ENCODE assay signal across 9 cellular contexts in the genomic region with DNA sequence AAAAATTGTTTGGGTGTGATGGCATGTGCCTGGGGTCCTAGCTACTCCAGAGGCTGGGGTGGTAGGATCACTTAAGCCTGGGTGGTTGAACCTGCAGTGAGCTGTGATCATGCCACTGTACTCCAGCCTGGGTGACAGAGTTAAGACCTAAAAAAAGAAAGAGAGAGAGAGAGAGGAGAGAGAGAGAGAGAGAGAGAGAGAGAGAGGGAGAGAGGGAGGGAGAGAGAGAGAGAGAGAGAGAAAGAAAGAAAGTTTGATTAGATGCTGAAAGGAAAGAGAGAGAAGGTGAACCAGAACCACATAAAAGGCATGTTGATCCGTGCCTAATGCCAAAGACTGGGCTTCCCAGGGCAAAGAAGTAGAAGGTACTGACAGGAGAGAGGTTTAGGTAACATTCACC. TPM values are rescaled to one million over a fixed set of nuclear protein-coding genes. Genes with fewer than 3 reads are reported as not detected.
"Had no signal": no experiment of that assay in that cellular context is flagged by ENCODE, and none has a peak within 500 bp of the region (broad histone marks: within the 10 kb centered on the region; RNA-seq: fewer than 3 reads in every experiment).

No MANE protein-coding gene starts in this region.

- H3K27ac ChIP-seq: HL-60, KMS-11 had no signal

- DNase-seq: IMR-90, KBM-7, KG1 had no signal

- FAIRE-seq: HepG2, HTR-8/SVneo, K562 had no signal

- ATAC-seq: HepG2, K562 had no signal

- H3K4me3 ChIP-seq: K562 had no signal

- H3K9ac ChIP-seq: KMS-11 had no signal

- H3K4me2 ChIP-seq: KMS-11 had no signal

RNA-seq across cellular contexts. Expression of a gene that starts 38.6 kb away (rescaled TPM):
- total RNA-seq: HT-29, K562 had no signal
